Comparison of ENCODE assay signal across 7 cellular contexts in genomic region chr21:8377093-8377841, GRCh38.
DNase-seq lines count a peak whose midpoint lies in the region; ATAC-seq and TF ChIP-seq lines count a peak whose summit lies in the region.
"Not testable (repeated sequence)": the region's sequence is repeated elsewhere in the genome, so short reads cannot be mapped to it uniquely, and the experiment has no call there.

No MANE protein-coding gene starts in this region.

- not testable (repeated sequence) for H3K9me3 ChIP-seq in naive thymus-derived CD4-positive, alpha-beta T cell (ENCODE audit: control insufficient read depth in 2 of 3, low read length in 3 of 3)

- H3K4me3 ChIP-seq in naive thymus-derived CD4-positive, alpha-beta T cell (ENCODE audit: low read length), result not testable (repeated sequence)

- not testable (repeated sequence) for H3K27me3 Mint-ChIP-seq in WTC11 (ENCODE audit: low read depth); naive thymus-derived CD4-positive, alpha-beta T cell

- POLR2A ChIA-PET in WTC11 (lab: Charles Lee); naive thymus-derived CD4-positive, alpha-beta T cell (lab: Charles Lee): not testable (repeated sequence)

- not testable (repeated sequence) for H3K27ac Mint-ChIP-seq in WTC11; naive thymus-derived CD4-positive, alpha-beta T cell

- not testable (repeated sequence) for H3K36me3 ChIP-seq in naive thymus-derived CD4-positive, alpha-beta T cell (ENCODE audit: control insufficient read depth in 2 of 3, insufficient read depth in 3 of 3, low read length in 3 of 3)

- TF ChIP-seq CTCF in WTC11 (IDR thresholded peaks at IDR 0.05); foreskin keratinocyte (conservative IDR thresholded peaks at IDR 0.05): not testable (repeated sequence)

- intact Hi-C loops in naive thymus-derived CD4-positive, alpha-beta T cell (cut with micrococcal nuclease), result not testable (repeated sequence)

- H3K36me3 Mint-ChIP-seq in WTC11; naive thymus-derived CD4-positive, alpha-beta T cell: not testable (repeated sequence)

- H3K27ac ChIP-seq in foreskin keratinocyte; naive thymus-derived CD4-positive, alpha-beta T cell (ENCODE audit: low read depth, low read length): not testable (repeated sequence)

- not testable (repeated sequence) for H3K27me3 ChIP-seq in foreskin keratinocyte; naive thymus-derived CD4-positive, alpha-beta T cell (ENCODE audit: control insufficient read depth in 2 of 2, insufficient read depth in 2 of 2, low read length in 2 of 2)

- not testable (repeated sequence) for H3K4me1 ChIP-seq in foreskin keratinocyte; naive thymus-derived CD4-positive, alpha-beta T cell (ENCODE audit: control insufficient read depth in 2 of 2, insufficient read depth in 2 of 2, low read length in 2 of 2)

- not testable (repeated sequence) for DNase-seq in WTC11 (ENCODE audit: low spot score); foreskin keratinocyte; naive thymus-derived CD4-positive, alpha-beta T cell

- not testable (repeated sequence) for H3K9me3 Mint-ChIP-seq in WTC11; naive thymus-derived CD4-positive, alpha-beta T cell

- not testable (repeated sequence) for H3K4me3 Mint-ChIP-seq in WTC11; naive thymus-derived CD4-positive, alpha-beta T cell

- not testable (repeated sequence) for H3K4me1 Mint-ChIP-seq in WTC11; naive thymus-derived CD4-positive, alpha-beta T cell

- CTCF ChIA-PET in WTC11 (lab: Charles Lee); naive thymus-derived CD4-positive, alpha-beta T cell (lab: Charles Lee): not testable (repeated sequence)

- ATAC-seq in GM18909 (IDR thresholded peaks at IDR 0.05; ENCODE audit: poor library complexity, unreplicated experiment) (peak; percentile 69), GM21528 (IDR thresholded peaks at IDR 0.05; ENCODE audit: low FRiP score, unreplicated experiment) (peak; percentile 78), HG02852 (IDR thresholded peaks at IDR 0.05; ENCODE audit: unreplicated experiment) (peak; percentile 68), HG03342 (IDR thresholded peaks at IDR 0.05; ENCODE audit: unreplicated experiment) (peak; percentile 65), WTC11 (peak; percentile 86), foreskin keratinocyte (peak; percentile 93)
- peak; percentile 71 for ATAC-seq in naive thymus-derived CD4-positive, alpha-beta T cell
